ENCODE assay signal across 8 cellular contexts in genomic region chr11:64146036-64146943, GRCh38. TPM values are rescaled to one million over a fixed set of nuclear protein-coding genes. Genes with fewer than 3 reads are reported as not detected.
A peak's percentile ranks its signal among the peaks of the same experiment; 100 is the strongest.
DNase-seq lines count a peak whose midpoint lies in the region; ATAC-seq and TF ChIP-seq lines count a peak whose summit lies in the region.

No MANE protein-coding gene starts in this region.

- TF ChIP-seq CTCF in epithelial cell of esophagus (IDR thresholded peaks at IDR 0.05; ENCODE audit: insufficient read depth, low read depth, low read length, missing control alignments), result peak; percentile 72
- TF ChIP-seq CTCF in neural crest cell (conservative IDR thresholded peaks at IDR 0.05), result peak; percentile 75

- no peaks in the 10 kb centered on the region for H3K9me3 Mint-ChIP-seq in neural crest cell

- H3K4me1 Mint-ChIP-seq in neural crest cell, result peaks cover 19% of the 10 kb centered on the region

- ATAC-seq in GM18907 (IDR thresholded peaks at IDR 0.05; ENCODE audit: unreplicated experiment), result peak; percentile 45
- ATAC-seq in GM18519 (IDR thresholded peaks at IDR 0.05; ENCODE audit: low FRiP score, unreplicated experiment), result no peak
- no peak for ATAC-seq in GM19397 (IDR thresholded peaks at IDR 0.05; ENCODE audit: unreplicated experiment)

- H3K36me3 Mint-ChIP-seq in neural crest cell (ENCODE audit: low read depth), result no peaks in the 10 kb centered on the region

- H3K4me3 Mint-ChIP-seq in neural crest cell, result no peak overlapping the region

- no peak overlapping the region for H3K27ac Mint-ChIP-seq in neural crest cell (ENCODE audit: unreplicated experiment)

- no peaks in the 10 kb centered on the region for H3K27me3 Mint-ChIP-seq in neural crest cell (ENCODE audit: low read depth)

- H3K4me3 ChIP-seq in epithelial cell of esophagus (ENCODE audit: low read length), result no peak overlapping the region

- DNase-seq in AG08396 (ENCODE audit: low spot score), result peak; percentile 80
- peak; percentile 67 for DNase-seq in NCI-H82 treated with DMSO at 0.1 percent for 48 hours (lab: John Stamatoyannopoulos, UW; ENCODE audit: unreplicated experiment)
- peak; percentile 27 to 35 for DNase-seq in activated CD8-positive, alpha-beta memory T cell treated with anti-CD3 and anti-CD28 coated beads for 1 hour (ENCODE audit: extremely low read depth in 1 of 2, low read depth in 1 of 2)
- peak; percentile 66 for DNase-seq in epithelial cell of esophagus (ENCODE audit: low read depth)
- DNase-seq in neural crest cell (ENCODE audit: low read depth, low spot score), result peak; percentile 50

RNA-seq across cellular contexts. Expression of gene MACROD1, which starts 19.6 kb away (rescaled TPM):
- 22.1 and 26.1 TPM in 2 replicates for total RNA-seq in neural crest cell

RNA-seq across cellular contexts. Expression of gene STIP1, which starts 39.7 kb away (rescaled TPM):
- total RNA-seq in neural crest cell, result 294 and 296 TPM in 2 replicates
